19 cellular contexts compared by ENCODE assay signal in the genomic region with DNA sequence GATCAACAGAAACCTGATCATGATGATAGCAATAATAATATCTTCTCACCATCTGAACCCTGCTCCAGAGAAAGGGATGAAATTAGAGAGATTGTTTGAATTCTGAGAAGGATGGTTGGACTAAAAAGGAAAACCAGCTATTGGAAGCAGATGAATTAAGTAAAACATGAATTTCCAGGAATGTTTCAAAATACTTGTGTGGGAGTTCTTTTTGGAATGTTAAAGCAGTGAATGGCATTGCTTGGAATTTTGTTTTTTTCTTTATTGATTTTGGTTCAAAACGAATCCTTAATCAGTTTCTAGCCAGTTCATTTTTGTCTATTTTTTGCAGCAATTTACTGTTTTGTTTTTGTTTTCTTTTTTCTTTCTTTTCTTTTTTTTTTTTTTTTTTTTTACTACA.
"Had no signal": no experiment of that assay in that cellular context is flagged by ENCODE, and none has a peak within 500 bp of the region (broad histone marks: within the 10 kb centered on the region; RNA-seq: fewer than 3 reads in every experiment).

No MANE protein-coding gene starts in this region.

- H3K36me3 ChIP-seq: cardiac muscle cell, sigmoid colon, upper lobe of left lung had no signal

- FAIRE-seq: frontal cortex had no signal

- H3K27ac ChIP-seq: body of pancreas, cardiac muscle cell, epithelial cell of prostate, sigmoid colon, upper lobe of left lung had no signal

- H3K27me3 ChIP-seq: body of pancreas, cardiac muscle cell, sigmoid colon, upper lobe of left lung had no signal

- H3K9me3 ChIP-seq: body of pancreas, mucosa of descending colon, sigmoid colon, upper lobe of left lung had no signal

- ATAC-seq: body of pancreas; mucosa of descending colon; stimulated activated naive CD8-positive, alpha-beta T cell treated with anti-CD3 and anti-CD28 coated beads, Interleukin-15, Interleukin-2, amounts not matched to agents 100 U/mL and 50 U/mL, for 24 hours; T-helper 17 cell had no signal

- DNase-seq: activated B cell treated with CpG ODN at 0.5 μM for 24 hours; activated CD4-positive, alpha-beta memory T cell treated with anti-CD3 and anti-CD28 coated beads for 36 hours; activated CD4-positive, alpha-beta T cell treated with anti-CD3 and anti-CD28 coated beads for 48 hours; activated effector memory CD4-positive, alpha-beta T cell treated with anti-CD3 and anti-CD28 coated beads, Interleukin-2, amount 50 U/mL, for 16 hours; activated naive CD4-positive, alpha-beta T cell treated with anti-CD3 and anti-CD28 coated beads, Interleukin-2, amount 10 ng/mL, durations not matched to agents 7 days and 5 days; body of pancreas; hippocampal formation; mucosa of descending colon; nucleus accumbens; retina; sigmoid colon; stimulated activated CD4-positive, alpha-beta T cell treated with anti-CD3 and anti-CD28 coated beads, Interleukin-4, amount 100 ng/mL, for 24 hours; stimulated activated naive CD8-positive, alpha-beta T cell treated with anti-CD3 and anti-CD28 coated beads, Interleukin-15, Interleukin-2, amounts not matched to agents 100 U/mL and 50 U/mL, for 24 hours; SW 1271; T-helper 17 cell; upper lobe of left lung had no signal

- H3K4me3 ChIP-seq: body of pancreas, cardiac muscle cell, mucosa of descending colon, sigmoid colon, upper lobe of left lung had no signal
